ENCODE assay signal across 8 cellular contexts in genomic region chr3:42025388-42026138, GRCh38.
DNase-seq lines count a peak whose midpoint lies in the region; ATAC-seq and TF ChIP-seq lines count a peak whose summit lies in the region.

No MANE protein-coding gene starts in this region.

- H3K4me3 ChIP-seq in AG04449 (ENCODE audit: low read depth, low read length), result peak overlapping the region; percentile 31
- no peak overlapping the region for H3K4me3 ChIP-seq in astrocyte of the spinal cord (ENCODE audit: low read depth, low read length)
- H3K4me3 ChIP-seq in hepatocyte, result no peak overlapping the region
- H3K4me3 ChIP-seq in prostate gland, result no peak overlapping the region

- no peaks in the 10 kb centered on the region for H3K36me3 ChIP-seq in hepatocyte (replicated peaks; ENCODE audit: insufficient read depth, low read depth)
- H3K36me3 ChIP-seq in prostate gland, result no peaks in the 10 kb centered on the region

- CTCF ChIA-PET in AG04449 (lab: Yijun Ruan, JAX), result interaction anchor here (0.9 to 1.4 kb wide), 4 partner anchors 8 to 72 kb away, joined by 3 to 6 read pairs (median 3); no protein-coding TSS in a partner anchor

- no peaks in the 10 kb centered on the region for H4K20me1 ChIP-seq in hepatocyte (ENCODE audit: insufficient read depth, poor library complexity, severe bottlenecking)

- peaks cover 73% of the 10 kb centered on the region for H3K79me2 ChIP-seq in hepatocyte

- H3K9me2 ChIP-seq in hepatocyte (replicated peaks; ENCODE audit: insufficient read depth), result no peaks in the 10 kb centered on the region

- POLR2A ChIA-PET in AG04449 (lab: Yijun Ruan, JAX), result interaction anchor here (0.6 to 1.9 kb wide), 5 partner anchors 11 to 63 kb away, joined by 3 to 10 read pairs (median 4); no protein-coding TSS in a partner anchor

- peak; percentile 67 for ATAC-seq in HG03460 (IDR thresholded peaks at IDR 0.05; ENCODE audit: unreplicated experiment)

- H3K9me3 ChIP-seq in hepatocyte (ENCODE audit: low read depth) (no peaks in the 10 kb centered on the region), prostate gland (no peaks in the 10 kb centered on the region)

- H3K4me1 ChIP-seq in hepatocyte (ENCODE audit: insufficient read depth) (peaks cover 29% of the 10 kb centered on the region), prostate gland (replicated peaks) (no peaks in the 10 kb centered on the region)

- H3K27ac ChIP-seq in hepatocyte, result peak overlapping the region; percentile 97
- H3K27ac ChIP-seq in prostate gland, result peak overlapping the region; percentile 51 to 69

- peak overlapping the region; percentile 68 for H3K4me2 ChIP-seq in hepatocyte

- TF ChIP-seq POLR2A in prostate gland (IDR thresholded peaks at IDR 0.05), result peak; percentile 33

- 1% methylated on average over 7 of the region's 7 CpGs for WGBS in hepatocyte (ENCODE audit: low lambda C conversion rate, missing lambda C conversion rate)
- 3% methylated on average over 7 of the region's 7 CpGs for WGBS in prostate gland

- peak overlapping the region; percentile 16 for H2AFZ ChIP-seq in hepatocyte

- no peak for TF ChIP-seq CTCF in AG04449 (IDR thresholded peaks at IDR 0.05; ENCODE audit: insufficient read depth, low read length, missing control alignments)
- TF ChIP-seq CTCF in GM13977 (IDR thresholded peaks at IDR 0.05; ENCODE audit: extremely low read depth, insufficient read depth, missing control alignments), result no peak
- no peak for TF ChIP-seq CTCF in astrocyte of the spinal cord (IDR thresholded peaks at IDR 0.05; ENCODE audit: low read depth, low read length)
- TF ChIP-seq CTCF in hepatocyte (IDR thresholded peaks at IDR 0.05; ENCODE audit: poor library complexity), result no peak
- TF ChIP-seq CTCF in prostate gland (IDR thresholded peaks at IDR 0.05), result no peak

- DNase-seq in AG04449 (ENCODE audit: low read depth, low spot score) (peak; percentile 90), GM13977 (ENCODE audit: low spot score) (peak; percentile 55), NCI-H774 (lab: John Stamatoyannopoulos, UW) (peak; percentile 68), astrocyte of the spinal cord (ENCODE audit: low read depth, low spot score) (peak; percentile 98), hepatocyte (ENCODE audit: low spot score) (peak; percentile 96), prostate gland (ENCODE audit: low spot score) (peak; percentile 85), DMS114 treated with DMSO at 0.1 percent for 48 hours (lab: John Stamatoyannopoulos, UW; ENCODE audit: unreplicated experiment) (no peak)

- intact Hi-C loops in prostate gland (cut with DNase I), result no loop called here

- no peaks in the 10 kb centered on the region for H3K27me3 ChIP-seq in hepatocyte
- H3K27me3 ChIP-seq in prostate gland (replicated peaks; ENCODE audit: insufficient read depth), result no peaks in the 10 kb centered on the region

- in situ Hi-C loops in GM13977 (cut with MboI; ENCODE audit: low pct_unique_long_range_greater_than_20kb, low sequenced_read_pairs, unreplicated experiment), result no loop called here
- in situ Hi-C loops in astrocyte of the spinal cord (cut with HindIII; ENCODE audit: low sequenced_read_pairs), result no loop called here
